23 cellular contexts compared by ENCODE assay signal in genomic region chr4:30753316-30753715, GRCh38. TPM values are rescaled to one million over a fixed set of nuclear protein-coding genes. Genes with fewer than 3 reads are reported as not detected.
DNase-seq lines count a peak whose midpoint lies in the region; ATAC-seq, FAIRE-seq and TF ChIP-seq lines count a peak whose summit lies in the region.
"Had no signal": no experiment of that assay in that cellular context is flagged by ENCODE, and none has a peak within 500 bp of the region (broad histone marks: within the 10 kb centered on the region; RNA-seq: fewer than 3 reads in every experiment).

No MANE protein-coding gene starts in this region.

- TF ChIP-seq CTCF in PC-9 (conservative IDR thresholded peaks at IDR 0.05) (no peak), H1 (IDR thresholded peaks at IDR 0.05; ENCODE audit: control extremely low read depth in 1 of 3, insufficient read depth in 1 of 3, low read depth in 1 of 3, low read length in 3 of 3) (no peak)

- H2AK5ac ChIP-seq in H1 (ENCODE audit: low read depth, low read length) (no peak overlapping the region), trophoblast cell (ENCODE audit: low read length) (no peak overlapping the region)

- H3K23ac ChIP-seq in H1 (ENCODE audit: insufficient read length) (no peak overlapping the region), trophoblast cell (ENCODE audit: low read length) (no peak overlapping the region)

- H2BK5ac ChIP-seq in H1 (ENCODE audit: low read depth, low read length): no peak overlapping the region
- no peak overlapping the region for H2BK5ac ChIP-seq in trophoblast cell (ENCODE audit: low read depth, low read length, poor library complexity)

- H3K27me3 Mint-ChIP-seq in activated CD8-positive, alpha-beta memory T cell treated with anti-CD3 and anti-CD28 coated beads, Interleukin-2, amount 10 ng/mL, durations not matched to agents 7 days and 5 days: no peaks in the 10 kb centered on the region
- H3K27me3 Mint-ChIP-seq: activated naive CD8-positive, alpha-beta T cell treated with anti-CD3 and anti-CD28 coated beads, Interleukin-2, amount 10 ng/mL, durations not matched to agents 7 days and 5 days; IgD-negative memory B cell had no signal

- peaks cover 21% of the 10 kb centered on the region; the same call in 1 of the 2 replicates for H3F3A ChIP-seq in PC-9 (ENCODE audit: insufficient read depth, low read depth)

- WGBS in H1 (ENCODE audit: extremely low coverage in 1 of 2, insufficient coverage in 1 of 2, insufficient read length in 1 of 2, insufficient replicate concordance in 2 of 2, low coverage in 1 of 2, low lambda C conversion rate in 2 of 2, missing lambda C conversion rate in 1 of 2), 2 experiments: 91% methylated on average over 3 of the region's 3 CpGs; no CpG with 5 or more reads in 1 of the 2 experiments
- no CpG with 5 or more reads among the region's 3 CpGs for WGBS in trophoblast cell (ENCODE audit: extremely low coverage, insufficient coverage, insufficient read length)

- CTCF ChIA-PET in PC-9 (lab: Charles Lee) (interaction anchor here (0.6 kb wide), 1 partner anchor 32 kb away, joined by 3 read pairs; no protein-coding TSS in a partner anchor), H1 (lab: Charles Lee; ENCODE audit: partially characterized antibody) (interaction anchor here (1.6 kb wide), 1 partner anchor 16 kb away, joined by 3 read pairs; no protein-coding TSS in a partner anchor)
- CTCF ChIA-PET in activated CD8-positive, alpha-beta memory T cell treated with anti-CD3 and anti-CD28 coated beads, Interleukin-2, amount 10 ng/mL, durations not matched to agents 7 days and 5 days (lab: Charles Lee): no interaction called here

- DNase-seq in EL (peak; percentile 30), PC-9 (peak; percentile 12 to 74), H1 (ENCODE audit: low read depth in 1 of 2, low spot score in 2 of 2) (no peak), trophoblast cell (peak in 1 of 2 donors; percentile 7), NCI-H128 (lab: John Stamatoyannopoulos, UW; ENCODE audit: unreplicated experiment) (no peak), NCI-H446 (lab: John Stamatoyannopoulos, UW) (no peak)
- no peak for DNase-seq in activated CD8-positive, alpha-beta memory T cell treated with anti-CD3 and anti-CD28 coated beads, Interleukin-2, amount 10 ng/mL, durations not matched to agents 7 days and 5 days
- DNase-seq: activated CD4-positive, alpha-beta T cell treated with anti-CD3 and anti-CD28 coated beads, Interleukin-2, amount 50 U/mL, for 4 hours; activated naive CD8-positive, alpha-beta T cell treated with anti-CD3 and anti-CD28 coated beads, Interleukin-2, amount 10 ng/mL, durations not matched to agents 7 days and 5 days; activated T-cell treated with anti-CD3 and anti-CD28 coated beads, Interleukin-2, amount 50 U/mL, for 72 hours; Caco-2; heart right ventricle; left colon; NCI-H1105; NCI-H345; SJCRH30; T1000; upper lobe of right lung had no signal

- no peak overlapping the region for H3K4me3 Mint-ChIP-seq in activated CD8-positive, alpha-beta memory T cell treated with anti-CD3 and anti-CD28 coated beads, Interleukin-2, amount 10 ng/mL, durations not matched to agents 7 days and 5 days
- H3K4me3 Mint-ChIP-seq: activated naive CD8-positive, alpha-beta T cell treated with anti-CD3 and anti-CD28 coated beads, Interleukin-2, amount 10 ng/mL, durations not matched to agents 7 days and 5 days; activated T-cell treated with anti-CD3 and anti-CD28 coated beads, Interleukin-2, amount 50 U/mL, for 72 hours; IgD-negative memory B cell had no signal

- H3K4me1 Mint-ChIP-seq in activated CD8-positive, alpha-beta memory T cell treated with anti-CD3 and anti-CD28 coated beads, Interleukin-2, amount 10 ng/mL, durations not matched to agents 7 days and 5 days: no peaks in the 10 kb centered on the region
- H3K4me1 Mint-ChIP-seq: activated naive CD8-positive, alpha-beta T cell treated with anti-CD3 and anti-CD28 coated beads, Interleukin-2, amount 10 ng/mL, durations not matched to agents 7 days and 5 days; IgD-negative memory B cell had no signal

- no peak overlapping the region for H4K8ac ChIP-seq in H1 (ENCODE audit: extremely low read depth, insufficient read depth, low read length)
- H4K8ac ChIP-seq in trophoblast cell (ENCODE audit: low read depth, low read length): no peak overlapping the region

- no peak for TF ChIP-seq EP300 in H1 (IDR thresholded peaks at IDR 0.05; ENCODE audit: borderline replicate concordance in 1 of 2, low read depth in 2 of 2, low read length in 2 of 2)

- H4K20me1 ChIP-seq in PC-9 (ENCODE audit: insufficient read depth): no peaks in the 10 kb centered on the region
- no peaks in the 10 kb centered on the region for H4K20me1 ChIP-seq in H1 (replicated peaks in 1 of 2; ENCODE audit: control insufficient read depth in 1 of 2, insufficient read depth in 2 of 2, low read length in 2 of 2)

- H3K79me2 ChIP-seq in PC-9 (ENCODE audit: low read depth) (no peaks in the 10 kb centered on the region), H1 (ENCODE audit: control insufficient read depth in 1 of 2, insufficient read depth in 2 of 2, low read length in 2 of 2) (no peaks in the 10 kb centered on the region), trophoblast cell (ENCODE audit: control insufficient read depth, insufficient read depth, low read length, poor library complexity) (no peaks in the 10 kb centered on the region)

- H3K27ac ChIP-seq in PC-9 (peak overlapping the region; percentile 72), H1 (ENCODE audit: low read depth, low read length) (no peak overlapping the region), trophoblast cell (ENCODE audit: low read depth, low read length) (no peak overlapping the region)
- H3K27ac ChIP-seq: heart right ventricle, SJCRH30, skin epidermis, upper lobe of right lung had no signal

- POLR2A ChIA-PET in PC-9 (lab: Charles Lee; ENCODE audit: unreplicated experiment) (interaction anchor here (1.1 kb wide), 1 partner anchor 336 kb away, joined by 3 read pairs; no protein-coding TSS in a partner anchor), H1 (lab: Charles Lee; ENCODE audit: partially characterized antibody) (no interaction called here)

- H2AFZ ChIP-seq in PC-9 (no peak overlapping the region), H1 (ENCODE audit: low read length) (no peak overlapping the region), trophoblast cell (ENCODE audit: insufficient read depth, low read length, poor library complexity) (no peak overlapping the region)

- no peak for FAIRE-seq in H1 (lab: Jason Lieb, UNC)
- FAIRE-seq: G401.6 had no signal

- H3K79me1 ChIP-seq in H1 (ENCODE audit: low read depth, low read length): no peaks in the 10 kb centered on the region
- peaks cover 5% of the 10 kb centered on the region for H3K79me1 ChIP-seq in trophoblast cell (ENCODE audit: low read length)

- H3K9me2 ChIP-seq in PC-9 (ENCODE audit: insufficient read depth): no peaks in the 10 kb centered on the region

- ATAC-seq in activated CD8-positive, alpha-beta memory T cell treated with anti-CD3 and anti-CD28 coated beads, Interleukin-2, amount 10 ng/mL, durations not matched to agents 7 days and 5 days: no peak
- ATAC-seq in HG03342 (IDR thresholded peaks at IDR 0.05; ENCODE audit: unreplicated experiment): no peak
- ATAC-seq: activated T-cell treated with anti-CD3 and anti-CD28 coated beads, Interleukin-2, amount 50 U/mL, for 72 hours; heart right ventricle; left colon; upper lobe of right lung had no signal

- peak overlapping the region; percentile 49 for H3K4me2 ChIP-seq in PC-9
- H3K4me2 ChIP-seq in H1 (ENCODE audit: insufficient read depth in 1 of 2, low read depth in 2 of 2, low read length in 2 of 2): no peak overlapping the region
- H3K4me2 ChIP-seq in trophoblast cell (ENCODE audit: low read length): no peak overlapping the region

- H3K27ac Mint-ChIP-seq in activated CD8-positive, alpha-beta memory T cell treated with anti-CD3 and anti-CD28 coated beads, Interleukin-2, amount 10 ng/mL, durations not matched to agents 7 days and 5 days: no peak overlapping the region
- H3K27ac Mint-ChIP-seq: activated naive CD8-positive, alpha-beta T cell treated with anti-CD3 and anti-CD28 coated beads, Interleukin-2, amount 10 ng/mL, durations not matched to agents 7 days and 5 days; activated T-cell treated with anti-CD3 and anti-CD28 coated beads, Interleukin-2, amount 50 U/mL, for 72 hours; IgD-negative memory B cell had no signal

- H4K91ac ChIP-seq in H1 (replicated peaks; ENCODE audit: insufficient read length, low read length) (no peak overlapping the region), trophoblast cell (ENCODE audit: low read depth, low read length) (no peak overlapping the region)

- H3K9me3 Mint-ChIP-seq in activated CD8-positive, alpha-beta memory T cell treated with anti-CD3 and anti-CD28 coated beads, Interleukin-2, amount 10 ng/mL, durations not matched to agents 7 days and 5 days (ENCODE audit: low read depth): peaks cover 2% of the 10 kb centered on the region
- H3K9me3 Mint-ChIP-seq: activated naive CD8-positive, alpha-beta T cell treated with anti-CD3 and anti-CD28 coated beads, Interleukin-2, amount 10 ng/mL, durations not matched to agents 7 days and 5 days had no signal

- no peak overlapping the region for H4K5ac ChIP-seq in H1 (ENCODE audit: insufficient read length, low read depth, low read length)

- no peak overlapping the region for H3K4ac ChIP-seq in H1 (replicated peaks; ENCODE audit: insufficient read length, low read depth, low read length)
- H3K4ac ChIP-seq in trophoblast cell (ENCODE audit: low read depth, low read length): no peak overlapping the region

- H4K12ac ChIP-seq in trophoblast cell (ENCODE audit: low read depth, low read length): no peak overlapping the region

- TF ChIP-seq POLR2A in H1 (IDR thresholded peaks at IDR 0.05; ENCODE audit: control extremely low read depth in 1 of 2, low read depth in 2 of 2, low read length in 2 of 2): no peak

- H3K36me3 ChIP-seq in PC-9 (ENCODE audit: low read depth) (no peaks in the 10 kb centered on the region), H1 (ENCODE audit: control insufficient read depth in 2 of 4, insufficient read depth in 4 of 4, low read length in 3 of 4) (no peaks in the 10 kb centered on the region), trophoblast cell (ENCODE audit: control insufficient read depth in 1 of 2, insufficient read depth in 2 of 2, low read length in 2 of 2) (no peaks in the 10 kb centered on the region)
- H3K36me3 ChIP-seq: HAP-1, heart right ventricle, upper lobe of right lung had no signal

- no peak overlapping the region for H2BK15ac ChIP-seq in H1 (ENCODE audit: low read length)

- H2BK12ac ChIP-seq in H1 (ENCODE audit: low read depth, low read length) (no peak overlapping the region), trophoblast cell (ENCODE audit: low read length) (peak overlapping the region; percentile 40)

- H2BK120ac ChIP-seq in H1 (replicated peaks; ENCODE audit: low read depth, low read length): no peak overlapping the region
- no peak overlapping the region for H2BK120ac ChIP-seq in trophoblast cell (ENCODE audit: insufficient read depth, low read length, poor library complexity)

- H3K4me3 ChIP-seq in PC-9 (no peak overlapping the region), H1 (ENCODE audit: extremely low read depth in 1 of 4, insufficient read depth in 2 of 4, low read depth in 3 of 4, low read length in 4 of 4) (no peak overlapping the region), trophoblast cell (ENCODE audit: low read depth, low read length) (no peak overlapping the region)
- H3K4me3 ChIP-seq: HAP-1, heart right ventricle, SJCRH30, skin epidermis, upper lobe of right lung had no signal

- H3K14ac ChIP-seq in H1 (ENCODE audit: insufficient read length) (no peak overlapping the region), trophoblast cell (ENCODE audit: low read length) (peak overlapping the region; percentile 51)

- peaks cover 43% of the 10 kb centered on the region for H3K4me1 ChIP-seq in PC-9 (replicated peaks; ENCODE audit: insufficient read depth)
- H3K4me1 ChIP-seq in H1 (replicated peaks in 1 of 4; ENCODE audit: control insufficient read depth in 3 of 4, insufficient read depth in 4 of 4, low read length in 3 of 4): no peaks in the 10 kb centered on the region
- H3K4me1 ChIP-seq in trophoblast cell (ENCODE audit: control insufficient read depth in 1 of 2, insufficient read depth in 2 of 2, low read length in 2 of 2): peaks cover 4 to 14% of the 10 kb centered on the region in 2 experiments
- H3K4me1 ChIP-seq: upper lobe of right lung had no signal

- H2BK20ac ChIP-seq in H1 (ENCODE audit: low read length): no peak overlapping the region

- no peak for TF ChIP-seq RAD21 in H1 (IDR thresholded peaks at IDR 0.05 in 1 of 2, conservative IDR thresholded peaks at IDR 0.05 in 1 of 2; ENCODE audit: low read depth in 2 of 2, low read length in 2 of 2)

- H3K18ac ChIP-seq in H1 (ENCODE audit: extremely low read depth, low read length): no peak overlapping the region
- no peak overlapping the region for H3K18ac ChIP-seq in trophoblast cell (ENCODE audit: low read length)

- H3K27me3 ChIP-seq in PC-9 (ENCODE audit: insufficient read depth, low read depth) (no peaks in the 10 kb centered on the region), H1 (replicated peaks in 1 of 4; ENCODE audit: control insufficient read depth in 3 of 4, extremely low read depth in 1 of 4, insufficient read depth in 3 of 4, low read length in 3 of 4) (no peaks in the 10 kb centered on the region), trophoblast cell (ENCODE audit: insufficient read depth, low read length) (no peaks in the 10 kb centered on the region)
- H3K27me3 ChIP-seq: heart right ventricle, SJCRH30, upper lobe of right lung had no signal

- H3K9me3 ChIP-seq in PC-9 (ENCODE audit: insufficient read depth, low read depth) (no peaks in the 10 kb centered on the region; the same call in 1 of the 2 replicates), H1 (ENCODE audit: insufficient read depth in 2 of 2, low read depth in 1 of 2, low read length in 1 of 2) (no peaks in the 10 kb centered on the region), trophoblast cell (ENCODE audit: insufficient read depth, low read depth, low read length) (no peaks in the 10 kb centered on the region)
- H3K9me3 ChIP-seq: Caco-2, HAP-1, heart right ventricle, SJCRH30, upper lobe of right lung had no signal

- H3K9ac ChIP-seq in H1 (replicated peaks in 1 of 4; ENCODE audit: extremely low read depth in 1 of 4, low read depth in 3 of 4, low read length in 3 of 4): no peak overlapping the region
- no peak overlapping the region for H3K9ac ChIP-seq in trophoblast cell (ENCODE audit: low read length)

- H3K23me2 ChIP-seq in H1 (ENCODE audit: low read depth, low read length): no peaks in the 10 kb centered on the region

- H3K36me3 Mint-ChIP-seq in activated CD8-positive, alpha-beta memory T cell treated with anti-CD3 and anti-CD28 coated beads, Interleukin-2, amount 10 ng/mL, durations not matched to agents 7 days and 5 days: no peaks in the 10 kb centered on the region
- H3K36me3 Mint-ChIP-seq: activated naive CD8-positive, alpha-beta T cell treated with anti-CD3 and anti-CD28 coated beads, Interleukin-2, amount 10 ng/mL, durations not matched to agents 7 days and 5 days; IgD-negative memory B cell had no signal

- intact Hi-C loops in PC-9 (cut with micrococcal nuclease; ENCODE audit: unreplicated experiment): loop anchor here (1.0 to 10.0 kb wide), 3 partner anchors 84 to 331 kb away; no protein-coding TSS in a partner anchor

- no TSS peak for BruUV-seq in PC-9 (replicated peaks; lab: Mats Ljungman, UMichigan)

- no peak overlapping the region for H3K56ac ChIP-seq in H1 (replicated peaks; ENCODE audit: insufficient read length, low read depth, low read length)

RNA-seq across cellular contexts. Expression of gene PCDH7, which starts 33.1 kb away (rescaled TPM):
- total RNA-seq in PC-9 (2021): 28.6 and 32.4 TPM in 2 replicates
- total RNA-seq in H1 (2021; fragmentation: NEBNext Ultra II Directional; extraction: Animal tissue kit (Norgen Biotek cat#: 25700)): 6.1 and 6.7 TPM in 2 replicates
- 3.1 and 4.1 TPM in 2 replicates for polyA plus RNA-seq in H1 (2011; rRNA removed)
- 3.4 TPM for polyA plus RNA-seq in H1 (2011; cell fraction: cytosol; rRNA removed)
- polyA plus RNA-seq in H1 (2011; cell fraction: nucleus; rRNA removed): 9.0 TPM
- 2.4 to 3.2 TPM (median 3.0 TPM) in 4 replicates for polyA plus RNA-seq in H1 (2012, experiment 1 of 2)
- polyA plus RNA-seq in H1 (2012, experiment 2 of 2): 0.50 TPM
- 2.4 TPM for polyA plus RNA-seq in H1 (2013, experiment 1 of 2)
- 2.2 TPM for polyA plus RNA-seq in H1 (2013, experiment 2 of 2)
- 19.4 and 22.9 TPM in 2 replicates for polyA minus RNA-seq in H1 (2011; rRNA and poly(A)+ RNA removed)
- 9.8 TPM for polyA minus RNA-seq in H1 (2011; cell fraction: cytosol; rRNA and poly(A)+ RNA removed)
- 48.0 TPM for polyA minus RNA-seq in H1 (2011; cell fraction: nucleus; rRNA and poly(A)+ RNA removed)
- 28.5 and 30.7 TPM in 2 replicates for polyA plus RNA-seq in trophoblast cell (2013)
- total RNA-seq in activated CD8-positive, alpha-beta memory T cell treated with anti-CD3 and anti-CD28 coated beads, Interleukin-2, amount 10 ng/mL, durations not matched to agents 7 days and 5 days: not detected
- total RNA-seq: activated naive CD8-positive, alpha-beta T cell treated with anti-CD3 and anti-CD28 coated beads, Interleukin-2, amount 10 ng/mL, durations not matched to agents 7 days and 5 days; activated T-cell treated with anti-CD3 and anti-CD28 coated beads, Interleukin-2, amount 50 U/mL, for 72 hours had no signal
- polyA plus RNA-seq: IgD-negative memory B cell had no signal

Comparison
In these comparisons a context has a peak if more than half of its experiments do, and no peak if none do; other contexts are left out.
1. DNase-seq: peak in EL (single experiment) and PC-9 (2 of 2); none in H1 (0 of 2), NCI-H128 (single experiment), activated CD8-positive, alpha-beta memory T cell treated with anti-CD3 and anti-CD28 coated beads, Interleukin-2, amount 10 ng/mL, durations not matched to agents 7 days and 5 days (single experiment) and NCI-H446 (0 of 2).